23 cellular contexts compared by ENCODE assay signal in genomic region chr2:65788556-65788955, GRCh38.
"Had no signal": no experiment of that assay in that cellular context is flagged by ENCODE, and none has a peak within 500 bp of the region (broad histone marks: within the 10 kb centered on the region; RNA-seq: fewer than 3 reads in every experiment).

No MANE protein-coding gene starts in this region.

- H3K36me3 ChIP-seq: breast epithelium, colonic mucosa, pancreas, sigmoid colon, upper lobe of left lung had no signal

- H3K9me3 ChIP-seq: breast epithelium, colonic mucosa, pancreas, psoas muscle, sigmoid colon, upper lobe of left lung had no signal

- H3K4me1 ChIP-seq: breast epithelium, colonic mucosa, pancreas, psoas muscle, sigmoid colon, upper lobe of left lung had no signal

- H3K27ac ChIP-seq: breast epithelium, colonic mucosa, epithelial cell of prostate, pancreas, psoas muscle, sigmoid colon, upper lobe of left lung had no signal

- H3K4me3 ChIP-seq: breast epithelium, colonic mucosa, pancreas, psoas muscle, sigmoid colon, upper lobe of left lung had no signal

- DNase-seq: activated CD4-positive, alpha-beta T cell treated with anti-CD3 and anti-CD28 coated beads for 1 hour; activated CD4-positive, alpha-beta T cell treated with anti-CD3 and anti-CD28 coated beads, Interleukin-2, amount 10 ng/mL, durations not matched to agents 7 days and 5 days; activated CD8-positive, alpha-beta T cell treated with anti-CD3 and anti-CD28 coated beads for 36 hours; activated T-cell treated with anti-CD3 and anti-CD28 coated beads, Interleukin-2, amount 50 U/mL, for 48 hours; central memory CD4-positive, alpha-beta T cell; colonic mucosa; effector CD8-positive, alpha-beta T cell; islet precursor cell; mammary epithelial cell; pancreas; psoas muscle; sigmoid colon; small intestine; stimulated activated CD4-positive, alpha-beta T cell treated with anti-CD3 and anti-CD28 coated beads, Interleukin-1b, Interleukin-23, amount 100 ng/mL, for 48 hours; stimulated activated CD4-positive, alpha-beta T cell treated with anti-CD3 and anti-CD28 coated beads, Interleukin-4, amount 100 ng/mL, for 4 hours; stimulated activated CD8-positive, alpha-beta memory T cell treated with anti-CD3 and anti-CD28 coated beads, Interleukin-4, amount 100 ng/mL, for 48 hours; stimulated activated naive CD8-positive, alpha-beta T cell treated with anti-CD3 and anti-CD28 coated beads, Interleukin-15, amount 100 ng/mL, for 72 hours; T-cell had no signal

- ATAC-seq: activated CD8-positive, alpha-beta T cell treated with anti-CD3 and anti-CD28 coated beads for 36 hours; activated naive CD4-positive, alpha-beta T cell treated with anti-CD3 and anti-CD28 coated beads, Interleukin-2, amount 50 U/mL, for 72 hours; pancreas; psoas muscle; stimulated activated memory B cell treated with anti-CD40 and anti-IgM and Interleukin-4, amounts not matched to agents 10 μg/mL and 1 μg/mL and 100 μg/mL, for 72 hours; stimulated activated naive CD8-positive, alpha-beta T cell treated with anti-CD3 and anti-CD28 coated beads, Interleukin-15, amount 100 ng/mL, for 72 hours; T-cell had no signal

- H3K27me3 ChIP-seq: breast epithelium, colonic mucosa, pancreas, sigmoid colon, upper lobe of left lung had no signal
